Comparison of ENCODE assay signal across 1 cellular context in the genomic region with DNA sequence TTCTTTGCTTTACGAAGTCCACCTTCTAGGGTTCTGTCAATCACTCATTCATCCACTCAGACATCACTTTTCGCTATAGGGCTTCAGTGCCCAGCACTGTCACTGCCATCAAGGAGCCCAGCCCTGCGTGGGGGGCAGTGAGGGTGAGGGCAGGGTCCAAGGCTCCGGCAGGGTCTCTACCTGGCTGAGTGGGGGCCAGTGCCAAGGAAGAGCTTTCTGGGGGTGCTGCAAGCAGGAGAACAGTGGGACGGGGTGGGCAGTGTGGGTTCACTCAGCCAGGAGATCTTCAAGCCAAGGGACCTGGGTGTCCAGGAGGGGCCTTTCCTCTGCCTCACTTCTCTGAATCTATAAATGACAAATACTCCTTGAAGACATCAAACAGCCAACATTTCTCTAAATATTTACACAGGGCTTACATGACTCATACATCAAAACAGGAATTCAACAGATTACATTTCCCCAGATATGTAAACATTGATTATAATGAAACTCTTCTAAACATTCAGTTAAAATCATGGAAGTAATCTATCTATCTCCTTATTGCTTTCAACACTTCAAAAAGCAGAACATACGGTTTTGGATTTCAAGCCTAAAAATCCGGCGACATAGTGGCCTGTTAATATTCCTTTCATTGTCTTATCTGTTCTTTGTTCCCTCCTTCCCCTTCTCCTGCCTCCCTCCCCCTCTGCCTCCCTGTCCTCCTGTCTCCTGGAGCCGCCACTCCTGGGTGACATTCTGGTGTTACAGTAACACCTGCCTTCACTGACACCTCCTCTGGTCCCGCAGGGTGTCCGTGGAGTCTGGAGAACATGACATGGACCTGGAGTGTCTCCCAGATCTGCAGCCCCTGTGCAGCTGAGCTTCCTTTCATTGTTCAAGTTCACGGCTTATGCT.
TF ChIP-seq lines count a peak whose summit lies in the region.

No MANE protein-coding gene starts in this region.

TF ChIP-seq in HEK293, 187 proteins besides CTCF, POLR2A, EP300 and RAD21 (continued from another document and continues in another):
- TF ChIP-seq ZFP69B (tag by site-specific recombination; IDR thresholded peaks at IDR 0.05): 0 out of 2 replicates have a peak, but pooled peaks have one; percentile 33
- TF ChIP-seq ZNF350 (tag by site-specific recombination; IDR thresholded peaks at IDR 0.05): no peak
- TF ChIP-seq, protein P1, sequence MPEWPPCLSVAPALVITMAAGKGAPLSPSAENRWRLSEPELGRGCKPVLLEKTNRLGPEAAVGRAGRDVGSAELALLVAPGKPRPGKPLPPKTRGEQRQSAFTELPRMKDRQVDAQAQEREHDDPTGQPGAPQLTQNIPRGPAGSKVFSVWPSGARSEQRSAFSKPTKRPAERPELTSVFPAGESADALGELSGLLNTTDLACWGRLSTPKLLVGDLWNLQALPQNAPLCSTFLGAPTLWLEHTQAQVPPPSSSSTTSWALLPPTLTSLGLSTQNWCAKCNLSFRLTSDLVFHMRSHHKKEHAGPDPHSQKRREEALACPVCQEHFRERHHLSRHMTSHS (tag by site-specific recombination; IDR thresholded peaks at IDR 0.05): no peak
- no peak for TF ChIP-seq ZNF677 (tag by site-specific recombination; IDR thresholded peaks at IDR 0.05)
- TF ChIP-seq ZNF416 (tag by site-specific recombination; IDR thresholded peaks at IDR 0.05): no peak
- TF ChIP-seq SETDB1 (IDR thresholded peaks at IDR 0.05; ENCODE audit: insufficient read length, low read length): peak; percentile 8
- TF ChIP-seq ZNF404 (tag by site-specific recombination; IDR thresholded peaks at IDR 0.05): no peak
- TF ChIP-seq SALL2 (tag by site-specific recombination; IDR thresholded peaks at IDR 0.05; ENCODE audit: borderline replicate concordance): no peak
- no peak for TF ChIP-seq ZNF548 (tag by site-specific recombination; IDR thresholded peaks at IDR 0.05)
- no peak for TF ChIP-seq HOXD13 (CRISPR knock-in tag; IDR thresholded peaks at IDR 0.05; ENCODE audit: borderline replicate concordance)
- no peak for TF ChIP-seq EGR2 (tag by site-specific recombination; IDR thresholded peaks at IDR 0.05; ENCODE audit: low read depth)
- TF ChIP-seq, protein P2, sequence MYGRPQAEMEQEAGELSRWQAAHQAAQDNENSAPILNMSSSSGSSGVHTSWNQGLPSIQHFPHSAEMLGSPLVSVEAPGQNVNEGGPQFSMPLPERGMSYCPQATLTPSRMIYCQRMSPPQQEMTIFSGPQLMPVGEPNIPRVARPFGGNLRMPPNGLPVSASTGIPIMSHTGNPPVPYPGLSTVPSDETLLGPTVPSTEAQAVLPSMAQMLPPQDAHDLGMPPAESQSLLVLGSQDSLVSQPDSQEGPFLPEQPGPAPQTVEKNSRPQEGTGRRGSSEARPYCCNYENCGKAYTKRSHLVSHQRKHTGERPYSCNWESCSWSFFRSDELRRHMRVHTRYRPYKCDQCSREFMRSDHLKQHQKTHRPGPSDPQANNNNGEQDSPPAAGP (tag by site-specific recombination; IDR thresholded peaks at IDR 0.05): peak; percentile 50; the same call in 1 of the 2 replicates
- TF ChIP-seq, protein P3, sequence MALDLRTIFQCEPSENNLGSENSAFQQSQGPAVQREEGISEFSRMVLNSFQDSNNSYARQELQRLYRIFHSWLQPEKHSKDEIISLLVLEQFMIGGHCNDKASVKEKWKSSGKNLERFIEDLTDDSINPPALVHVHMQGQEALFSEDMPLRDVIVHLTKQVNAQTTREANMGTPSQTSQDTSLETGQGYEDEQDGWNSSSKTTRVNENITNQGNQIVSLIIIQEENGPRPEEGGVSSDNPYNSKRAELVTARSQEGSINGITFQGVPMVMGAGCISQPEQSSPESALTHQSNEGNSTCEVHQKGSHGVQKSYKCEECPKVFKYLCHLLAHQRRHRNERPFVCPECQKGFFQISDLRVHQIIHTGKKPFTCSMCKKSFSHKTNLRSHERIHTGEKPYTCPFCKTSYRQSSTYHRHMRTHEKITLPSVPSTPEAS (tag by site-specific recombination; IDR thresholded peaks at IDR 0.05): no peak
- no peak for TF ChIP-seq ZNF138 (tag by site-specific recombination; IDR thresholded peaks at IDR 0.05; ENCODE audit: borderline replicate concordance)
- TF ChIP-seq ZFP3 (tag by site-specific recombination; IDR thresholded peaks at IDR 0.05; ENCODE audit: low read depth): no peak
- TF ChIP-seq, protein P4, sequence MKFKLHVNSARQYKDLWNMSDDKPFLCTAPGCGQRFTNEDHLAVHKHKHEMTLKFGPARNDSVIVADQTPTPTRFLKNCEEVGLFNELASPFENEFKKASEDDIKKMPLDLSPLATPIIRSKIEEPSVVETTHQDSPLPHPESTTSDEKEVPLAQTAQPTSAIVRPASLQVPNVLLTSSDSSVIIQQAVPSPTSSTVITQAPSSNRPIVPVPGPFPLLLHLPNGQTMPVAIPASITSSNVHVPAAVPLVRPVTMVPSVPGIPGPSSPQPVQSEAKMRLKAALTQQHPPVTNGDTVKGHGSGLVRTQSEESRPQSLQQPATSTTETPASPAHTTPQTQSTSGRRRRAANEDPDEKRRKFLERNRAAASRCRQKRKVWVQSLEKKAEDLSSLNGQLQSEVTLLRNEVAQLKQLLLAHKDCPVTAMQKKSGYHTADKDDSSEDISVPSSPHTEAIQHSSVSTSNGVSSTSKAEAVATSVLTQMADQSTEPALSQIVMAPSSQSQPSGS (tag by site-specific recombination; IDR thresholded peaks at IDR 0.05; ENCODE audit: low read depth): no peak
- TF ChIP-seq, protein P5, sequence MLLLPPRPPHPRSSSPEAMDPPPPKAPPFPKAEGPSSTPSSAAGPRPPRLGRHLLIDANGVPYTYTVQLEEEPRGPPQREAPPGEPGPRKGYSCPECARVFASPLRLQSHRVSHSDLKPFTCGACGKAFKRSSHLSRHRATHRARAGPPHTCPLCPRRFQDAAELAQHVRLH (tag by site-specific recombination; IDR thresholded peaks at IDR 0.05): no peak
- no peak for TF ChIP-seq ZNF223 (tag by site-specific recombination; IDR thresholded peaks at IDR 0.05)
- no peak for TF ChIP-seq GLI2 (tag by site-specific recombination; IDR thresholded peaks at IDR 0.05; ENCODE audit: borderline replicate concordance, low read depth)
- TF ChIP-seq ZNF707 (tag by site-specific recombination; IDR thresholded peaks at IDR 0.05): no peak
- TF ChIP-seq ZBTB8A (tag by site-specific recombination; IDR thresholded peaks at IDR 0.05): no peak
- TF ChIP-seq, protein P6, sequence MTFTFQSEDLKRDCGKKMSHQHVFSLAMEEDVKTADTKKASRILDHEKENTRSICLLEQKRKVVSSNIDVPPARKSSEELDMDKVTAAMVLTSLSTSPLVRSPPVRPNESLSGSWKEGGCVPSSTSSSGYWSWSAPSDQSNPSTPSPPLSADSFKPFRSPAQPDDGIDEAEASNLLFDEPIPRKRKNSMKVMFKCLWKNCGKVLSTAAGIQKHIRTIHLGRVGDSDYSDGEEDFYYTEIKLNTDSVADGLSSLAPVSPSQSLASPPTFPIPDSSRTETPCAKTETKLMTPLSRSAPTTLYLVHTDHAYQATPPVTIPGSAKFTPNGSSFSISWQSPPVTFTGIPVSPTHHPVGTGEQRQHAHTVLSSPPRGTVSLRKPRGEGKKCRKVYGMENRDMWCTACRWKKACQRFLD (tag by site-specific recombination; IDR thresholded peaks at IDR 0.05): no peak
- TF ChIP-seq ZBTB20 (tag by site-specific recombination; IDR thresholded peaks at IDR 0.05): no peak
- 0 out of 2 replicates have a peak, but pooled peaks have one; percentile 32 for TF ChIP-seq ZNF629 (tag by site-specific recombination; IDR thresholded peaks at IDR 0.05)
- TF ChIP-seq, protein P7, sequence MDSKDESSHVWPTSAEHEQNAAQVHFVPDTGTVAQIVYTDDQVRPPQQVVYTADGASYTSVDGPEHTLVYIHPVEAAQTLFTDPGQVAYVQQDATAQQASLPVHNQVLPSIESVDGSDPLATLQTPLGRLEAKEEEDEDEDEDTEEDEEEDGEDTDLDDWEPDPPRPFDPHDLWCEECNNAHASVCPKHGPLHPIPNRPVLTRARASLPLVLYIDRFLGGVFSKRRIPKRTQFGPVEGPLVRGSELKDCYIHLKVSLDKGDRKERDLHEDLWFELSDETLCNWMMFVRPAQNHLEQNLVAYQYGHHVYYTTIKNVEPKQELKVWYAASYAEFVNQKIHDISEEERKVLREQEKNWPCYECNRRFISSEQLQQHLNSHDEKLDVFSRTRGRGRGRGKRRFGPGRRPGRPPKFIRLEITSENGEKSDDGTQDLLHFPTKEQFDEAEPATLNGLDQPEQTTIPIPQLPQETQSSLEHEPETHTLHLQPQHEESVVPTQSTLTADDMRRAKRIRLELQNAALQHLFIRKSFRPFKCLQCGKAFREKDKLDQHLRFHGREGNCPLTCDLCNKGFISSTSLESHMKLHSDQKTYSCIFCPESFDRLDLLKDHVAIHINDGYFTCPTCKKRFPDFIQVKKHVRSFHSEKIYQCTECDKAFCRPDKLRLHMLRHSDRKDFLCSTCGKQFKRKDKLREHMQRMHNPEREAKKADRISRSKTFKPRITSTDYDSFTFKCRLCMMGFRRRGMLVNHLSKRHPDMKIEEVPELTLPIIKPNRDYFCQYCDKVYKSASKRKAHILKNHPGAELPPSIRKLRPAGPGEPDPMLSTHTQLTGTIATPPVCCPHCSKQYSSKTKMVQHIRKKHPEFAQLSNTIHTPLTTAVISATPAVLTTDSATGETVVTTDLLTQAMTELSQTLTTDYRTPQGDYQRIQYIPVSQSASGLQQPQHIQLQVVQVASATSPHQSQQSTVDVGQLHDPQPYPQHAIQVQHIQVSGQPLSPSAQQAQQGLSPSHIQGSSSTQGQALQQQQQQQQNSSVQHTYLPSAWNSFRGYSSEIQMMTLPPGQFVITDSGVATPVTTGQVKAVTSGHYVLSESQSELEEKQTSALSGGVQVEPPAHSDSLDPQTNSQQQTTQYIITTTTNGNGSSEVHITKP (tag by site-specific recombination; IDR thresholded peaks at IDR 0.05): no peak
- no peak for TF ChIP-seq ZSCAN30 (tag by site-specific recombination; IDR thresholded peaks at IDR 0.05)
- TF ChIP-seq KLF10 (tag by site-specific recombination; IDR thresholded peaks at IDR 0.05): no peak
- no peak for TF ChIP-seq ZNF701 (tag by site-specific recombination; IDR thresholded peaks at IDR 0.05)
- no peak for TF ChIP-seq ZNF391 (tag by site-specific recombination; IDR thresholded peaks at IDR 0.05; ENCODE audit: borderline replicate concordance, low read depth)
- TF ChIP-seq, protein P8, sequence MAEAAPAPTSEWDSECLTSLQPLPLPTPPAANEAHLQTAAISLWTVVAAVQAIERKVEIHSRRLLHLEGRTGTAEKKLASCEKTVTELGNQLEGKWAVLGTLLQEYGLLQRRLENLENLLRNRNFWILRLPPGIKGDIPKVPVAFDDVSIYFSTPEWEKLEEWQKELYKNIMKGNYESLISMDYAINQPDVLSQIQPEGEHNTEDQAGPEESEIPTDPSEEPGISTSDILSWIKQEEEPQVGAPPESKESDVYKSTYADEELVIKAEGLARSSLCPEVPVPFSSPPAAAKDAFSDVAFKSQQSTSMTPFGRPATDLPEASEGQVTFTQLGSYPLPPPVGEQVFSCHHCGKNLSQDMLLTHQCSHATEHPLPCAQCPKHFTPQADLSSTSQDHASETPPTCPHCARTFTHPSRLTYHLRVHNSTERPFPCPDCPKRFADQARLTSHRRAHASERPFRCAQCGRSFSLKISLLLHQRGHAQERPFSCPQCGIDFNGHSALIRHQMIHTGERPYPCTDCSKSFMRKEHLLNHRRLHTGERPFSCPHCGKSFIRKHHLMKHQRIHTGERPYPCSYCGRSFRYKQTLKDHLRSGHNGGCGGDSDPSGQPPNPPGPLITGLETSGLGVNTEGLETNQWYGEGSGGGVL (tag by site-specific recombination; IDR thresholded peaks at IDR 0.05): no peak
- no peak for TF ChIP-seq ZNF747 (tag by site-specific recombination; IDR thresholded peaks at IDR 0.05)
- TF ChIP-seq ZEB2 (tag by site-specific recombination; IDR thresholded peaks at IDR 0.05): 0 out of 2 replicates have a peak, but pooled peaks have one; percentile 20
- TF ChIP-seq SCRT2 (tag by site-specific recombination; IDR thresholded peaks at IDR 0.05): peak; percentile 78
- no peak for TF ChIP-seq ZBTB48 (tag by site-specific recombination; IDR thresholded peaks at IDR 0.05)
- no peak for TF ChIP-seq ZNF341 (tag by site-specific recombination; IDR thresholded peaks at IDR 0.05; ENCODE audit: low read depth)
- no peak for TF ChIP-seq ZNF175 (tag by site-specific recombination; IDR thresholded peaks at IDR 0.05)
- TF ChIP-seq, protein P9, sequence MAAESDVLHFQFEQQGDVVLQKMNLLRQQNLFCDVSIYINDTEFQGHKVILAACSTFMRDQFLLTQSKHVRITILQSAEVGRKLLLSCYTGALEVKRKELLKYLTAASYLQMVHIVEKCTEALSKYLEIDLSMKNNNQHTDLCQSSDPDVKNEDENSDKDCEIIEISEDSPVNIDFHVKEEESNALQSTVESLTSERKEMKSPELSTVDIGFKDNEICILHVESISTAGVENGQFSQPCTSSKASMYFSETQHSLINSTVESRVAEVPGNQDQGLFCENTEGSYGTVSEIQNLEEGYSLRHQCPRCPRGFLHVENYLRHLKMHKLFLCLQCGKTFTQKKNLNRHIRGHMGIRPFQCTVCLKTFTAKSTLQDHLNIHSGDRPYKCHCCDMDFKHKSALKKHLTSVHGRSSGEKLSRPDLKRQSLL (tag by site-specific recombination; IDR thresholded peaks at IDR 0.05): no peak
- TF ChIP-seq RBAK (tag by site-specific recombination; IDR thresholded peaks at IDR 0.05): no peak
- TF ChIP-seq ZFP37 (tag by site-specific recombination; IDR thresholded peaks at IDR 0.05): no peak
- no peak for TF ChIP-seq ZFHX2 (tag by site-specific recombination; conservative IDR thresholded peaks at IDR 0.05)
- TF ChIP-seq, protein P10, sequence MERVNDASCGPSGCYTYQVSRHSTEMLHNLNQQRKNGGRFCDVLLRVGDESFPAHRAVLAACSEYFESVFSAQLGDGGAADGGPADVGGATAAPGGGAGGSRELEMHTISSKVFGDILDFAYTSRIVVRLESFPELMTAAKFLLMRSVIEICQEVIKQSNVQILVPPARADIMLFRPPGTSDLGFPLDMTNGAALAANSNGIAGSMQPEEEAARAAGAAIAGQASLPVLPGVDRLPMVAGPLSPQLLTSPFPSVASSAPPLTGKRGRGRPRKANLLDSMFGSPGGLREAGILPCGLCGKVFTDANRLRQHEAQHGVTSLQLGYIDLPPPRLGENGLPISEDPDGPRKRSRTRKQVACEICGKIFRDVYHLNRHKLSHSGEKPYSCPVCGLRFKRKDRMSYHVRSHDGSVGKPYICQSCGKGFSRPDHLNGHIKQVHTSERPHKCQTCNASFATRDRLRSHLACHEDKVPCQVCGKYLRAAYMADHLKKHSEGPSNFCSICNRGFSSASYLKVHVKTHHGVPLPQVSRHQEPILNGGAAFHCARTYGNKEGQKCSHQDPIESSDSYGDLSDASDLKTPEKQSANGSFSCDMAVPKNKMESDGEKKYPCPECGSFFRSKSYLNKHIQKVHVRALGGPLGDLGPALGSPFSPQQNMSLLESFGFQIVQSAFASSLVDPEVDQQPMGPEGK (tag by site-specific recombination; IDR thresholded peaks at IDR 0.05): no peak
- no peak for TF ChIP-seq ZNF530 (tag by site-specific recombination; IDR thresholded peaks at IDR 0.05; ENCODE audit: low read depth)
- TF ChIP-seq, protein P11, sequence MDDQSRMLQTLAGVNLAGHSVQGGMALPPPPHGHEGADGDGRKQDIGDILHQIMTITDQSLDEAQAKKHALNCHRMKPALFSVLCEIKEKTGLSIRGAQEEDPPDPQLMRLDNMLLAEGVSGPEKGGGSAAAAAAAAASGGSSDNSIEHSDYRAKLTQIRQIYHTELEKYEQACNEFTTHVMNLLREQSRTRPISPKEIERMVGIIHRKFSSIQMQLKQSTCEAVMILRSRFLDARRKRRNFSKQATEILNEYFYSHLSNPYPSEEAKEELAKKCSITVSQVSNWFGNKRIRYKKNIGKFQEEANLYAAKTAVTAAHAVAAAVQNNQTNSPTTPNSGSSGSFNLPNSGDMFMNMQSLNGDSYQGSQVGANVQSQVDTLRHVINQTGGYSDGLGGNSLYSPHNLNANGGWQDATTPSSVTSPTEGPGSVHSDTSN (CRISPR knock-in tag; IDR thresholded peaks at IDR 0.05): no peak
- no peak for TF ChIP-seq REPIN1 (tag by site-specific recombination; IDR thresholded peaks at IDR 0.05; ENCODE audit: low read depth)
- no peak for TF ChIP-seq SP2 (tag by site-specific recombination; IDR thresholded peaks at IDR 0.05)
